Comparison of ENCODE assay signal across 8 cellular contexts in genomic region chr1:63523738-63524137, GRCh38. TPM values are rescaled to one million over a fixed set of nuclear protein-coding genes. Genes with fewer than 3 reads are reported as not detected.
DNase-seq lines count a peak whose midpoint lies in the region; ATAC-seq and TF ChIP-seq lines count a peak whose summit lies in the region.

No MANE protein-coding gene starts in this region.

- no peak for TF ChIP-seq CTCF in CD8-positive, alpha-beta T cell (IDR thresholded peaks at IDR 0.05)
- TF ChIP-seq CTCF in left ventricle myocardium inferior (IDR thresholded peaks at IDR 0.05; ENCODE audit: borderline replicate concordance), result no peak

- peak in 1 of 7 experiments; percentile 48 for DNase-seq in CD8-positive, alpha-beta T cell
- no peak for DNase-seq in activated CD4-positive, alpha-beta memory T cell treated with anti-CD3 and anti-CD28 coated beads, Interleukin-2, amount 10 ng/mL, durations not matched to agents 7 days and 5 days
- DNase-seq in left ventricle myocardium inferior (no peak), ecto neural progenitor cell (ENCODE audit: low spot score) (no peak), mucosa of gallbladder (ENCODE audit: low spot score) (no peak)

- peak overlapping the region; percentile 90 for H3K27ac ChIP-seq in CD8-positive, alpha-beta T cell (ENCODE audit: low read depth, low read length)
- H3K27ac ChIP-seq in left ventricle myocardium inferior (replicated peaks), result peak overlapping the region; percentile 88

- peaks cover 27% of the 10 kb centered on the region for H3K4me1 Mint-ChIP-seq in CD8-positive, alpha-beta T cell (ENCODE audit: low read depth)
- H3K4me1 Mint-ChIP-seq in activated CD4-positive, alpha-beta memory T cell treated with anti-CD3 and anti-CD28 coated beads, Interleukin-2, amount 10 ng/mL, durations not matched to agents 7 days and 5 days, result peaks cover 41% of the 10 kb centered on the region

- H3K9ac ChIP-seq in skeletal muscle satellite cell (ENCODE audit: low read depth, low read length), result peak overlapping the region; percentile 81

- H3K27ac Mint-ChIP-seq in CD8-positive, alpha-beta T cell, result peak overlapping the region; percentile 95
- peak overlapping the region; percentile 97 for H3K27ac Mint-ChIP-seq in activated CD4-positive, alpha-beta memory T cell treated with anti-CD3 and anti-CD28 coated beads, Interleukin-2, amount 10 ng/mL, durations not matched to agents 7 days and 5 days

- H3K27me3 Mint-ChIP-seq in CD8-positive, alpha-beta T cell (ENCODE audit: low read depth), result no peaks in the 10 kb centered on the region
- H3K27me3 Mint-ChIP-seq in activated CD4-positive, alpha-beta memory T cell treated with anti-CD3 and anti-CD28 coated beads, Interleukin-2, amount 10 ng/mL, durations not matched to agents 7 days and 5 days, result no peaks in the 10 kb centered on the region

- peak overlapping the region; percentile 97 for H3K4me3 Mint-ChIP-seq in CD8-positive, alpha-beta T cell
- peak overlapping the region; percentile 99 for H3K4me3 Mint-ChIP-seq in activated CD4-positive, alpha-beta memory T cell treated with anti-CD3 and anti-CD28 coated beads, Interleukin-2, amount 10 ng/mL, durations not matched to agents 7 days and 5 days

- H3K36me3 ChIP-seq in CD8-positive, alpha-beta T cell (ENCODE audit: insufficient read depth, low read length), result no peaks in the 10 kb centered on the region
- H3K36me3 ChIP-seq in left ventricle myocardium inferior (peaks cover 9% of the 10 kb centered on the region), skeletal muscle satellite cell (ENCODE audit: insufficient read depth, low read length) (no peaks in the 10 kb centered on the region)

- intact Hi-C loops in CD8-positive, alpha-beta T cell (cut with DNase I, micrococcal nuclease), result loop anchor here (1.0 to 5.0 kb wide), 10 partner anchors 70 to 1899 kb away; partner anchors contain the start of genes ALG6 (in 2 of the 2), USP1 (in 2 of the 2), LEPR (in 1 of the 2) and LEPROT (in 1 of the 2)
- intact Hi-C loops in left ventricle myocardium inferior (cut with micrococcal nuclease), result no loop called here

- H3K9me3 ChIP-seq in CD8-positive, alpha-beta T cell (ENCODE audit: low read length), result no peaks in the 10 kb centered on the region
- H3K9me3 ChIP-seq in left ventricle myocardium inferior (replicated peaks), result no peaks in the 10 kb centered on the region
- H3K9me3 ChIP-seq in skeletal muscle satellite cell (replicated peaks; ENCODE audit: low read length), result no peaks in the 10 kb centered on the region

- POLR2A ChIA-PET in CD8-positive, alpha-beta T cell (lab: Charles Lee), result interaction anchor here (0.9 to 1.9 kb wide), 2 partner anchors 34 to 70 kb away, joined by 3 to 6 read pairs; partner anchors contain the start of gene PGM1
- POLR2A ChIA-PET in activated CD4-positive, alpha-beta memory T cell treated with anti-CD3 and anti-CD28 coated beads, Interleukin-2, amount 10 ng/mL, durations not matched to agents 7 days and 5 days (lab: Charles Lee), result interaction anchor here (0.7 to 2.5 kb wide), 10 partner anchors 8 to 1088 kb away, joined by 3 to 13 read pairs (median 4); partner anchors contain the start of genes ALG6 and PGM1

- H3K9me3 Mint-ChIP-seq in CD8-positive, alpha-beta T cell, result no peaks in the 10 kb centered on the region
- H3K9me3 Mint-ChIP-seq in activated CD4-positive, alpha-beta memory T cell treated with anti-CD3 and anti-CD28 coated beads, Interleukin-2, amount 10 ng/mL, durations not matched to agents 7 days and 5 days, result no peaks in the 10 kb centered on the region

- CTCF ChIA-PET in CD8-positive, alpha-beta T cell (lab: Charles Lee), result no interaction called here
- CTCF ChIA-PET in activated CD4-positive, alpha-beta memory T cell treated with anti-CD3 and anti-CD28 coated beads, Interleukin-2, amount 10 ng/mL, durations not matched to agents 7 days and 5 days (lab: Charles Lee), result interaction anchor here (1.2 kb wide), 1 partner anchor 8 kb away, joined by 3 read pairs; no protein-coding TSS in a partner anchor

- peaks cover 25% of the 10 kb centered on the region for H3K4me1 ChIP-seq in CD8-positive, alpha-beta T cell (ENCODE audit: insufficient read depth, low read length)
- H3K4me1 ChIP-seq in left ventricle myocardium inferior (peaks cover 34% of the 10 kb centered on the region), skeletal muscle satellite cell (ENCODE audit: control insufficient read depth, insufficient read depth, low read length) (peaks cover 5% of the 10 kb centered on the region)

- H3K27me3 ChIP-seq in CD8-positive, alpha-beta T cell (ENCODE audit: insufficient read depth, low read length), result no peaks in the 10 kb centered on the region
- H3K27me3 ChIP-seq in left ventricle myocardium inferior (ENCODE audit: low read depth), result no peaks in the 10 kb centered on the region
- no peaks in the 10 kb centered on the region for H3K27me3 ChIP-seq in skeletal muscle satellite cell (ENCODE audit: control insufficient read depth, insufficient read depth, low read length)

- H3K36me3 Mint-ChIP-seq in CD8-positive, alpha-beta T cell, result peaks cover 27% of the 10 kb centered on the region
- H3K36me3 Mint-ChIP-seq in activated CD4-positive, alpha-beta memory T cell treated with anti-CD3 and anti-CD28 coated beads, Interleukin-2, amount 10 ng/mL, durations not matched to agents 7 days and 5 days (ENCODE audit: low read depth), result peaks cover 6% of the 10 kb centered on the region

- H3K4me3 ChIP-seq in CD8-positive, alpha-beta T cell (ENCODE audit: low read depth, low read length), result peak overlapping the region; percentile 80
- H3K4me3 ChIP-seq in left ventricle myocardium inferior (peak overlapping the region; percentile 70), skeletal muscle satellite cell (ENCODE audit: low read length) (peak overlapping the region; percentile 81)

- peak; percentile 15 for ATAC-seq in CD8-positive, alpha-beta T cell
- ATAC-seq in GM19043 (IDR thresholded peaks at IDR 0.05; ENCODE audit: low read depth, unreplicated experiment) (peak; percentile 13), HG03159 (IDR thresholded peaks at IDR 0.05; ENCODE audit: unreplicated experiment) (peak; percentile 18)

- peak overlapping the region; percentile 75 for H3K4me2 ChIP-seq in skeletal muscle satellite cell (ENCODE audit: low read length)

RNA-seq across cellular contexts. Expression of gene EFCAB7, which starts 0.4 kb away (rescaled TPM):
- total RNA-seq in CD8-positive, alpha-beta T cell, result 1 to 10 TPM; 6.5 to 8.2 TPM
- 1 to 10 TPM; 6.7 to 6.8 TPM for total RNA-seq in activated CD4-positive, alpha-beta memory T cell treated with anti-CD3 and anti-CD28 coated beads, Interleukin-2, amount 10 ng/mL, durations not matched to agents 7 days and 5 days
- 8.9 TPM for total RNA-seq in left ventricle myocardium inferior
- 5.2 and 8.4 TPM in 2 replicates for total RNA-seq in skeletal muscle satellite cell (2012; rRNA removed)
- total RNA-seq in mucosa of gallbladder, result 12.2 TPM

RNA-seq across cellular contexts. Expression of gene ITGB3BP, which starts 0.7 kb away (rescaled TPM):
- total RNA-seq in CD8-positive, alpha-beta T cell, result 1 to 10 TPM; 7.9 to 8.6 TPM
- total RNA-seq in activated CD4-positive, alpha-beta memory T cell treated with anti-CD3 and anti-CD28 coated beads, Interleukin-2, amount 10 ng/mL, durations not matched to agents 7 days and 5 days, result 10 to 100 TPM; 44.9 to 46.2 TPM
- 10.9 TPM for total RNA-seq in left ventricle myocardium inferior
- 28.0 and 47.7 TPM in 2 replicates for total RNA-seq in skeletal muscle satellite cell (2012; rRNA removed)
- 27.3 TPM for total RNA-seq in mucosa of gallbladder
